8 cellular contexts compared by ENCODE assay signal in genomic region chr7:101085000-101085948, GRCh38. TPM values are rescaled to one million over a fixed set of nuclear protein-coding genes. Genes with fewer than 3 reads are reported as not detected.
A peak's percentile ranks its signal among the peaks of the same experiment; 100 is the strongest.
DNase-seq lines count a peak whose midpoint lies in the region; ATAC-seq lines count a peak whose summit lies in the region.

Gene TRIM56, plus strand, starts transcription at chr7:101085481. Its CDS starts 1,832 bp downstream, at chr7:101087313.

- POLR2A ChIA-PET in activated CD4-positive, alpha-beta T cell treated with anti-CD3 and anti-CD28 coated beads for 36 hours (lab: Charles Lee) = interaction anchor here (1.0 to 1.1 kb wide), 4 partner anchors 20 to 210 kb away, joined by 3 to 9 read pairs (median 4); partner anchors contain the start of genes SRRT and VGF

- H3K4me1 Mint-ChIP-seq in activated CD4-positive, alpha-beta T cell treated with anti-CD3 and anti-CD28 coated beads for 36 hours = peaks cover 26% of the 10 kb centered on the region

- peak; percentile 79 for ATAC-seq in HG03045 (IDR thresholded peaks at IDR 0.05; ENCODE audit: unreplicated experiment)
- peak; percentile 90 for ATAC-seq in activated CD4-positive, alpha-beta T cell treated with anti-CD3 and anti-CD28 coated beads for 36 hours
- ATAC-seq in left colon = peak; percentile 92

- peak within 1 kb of the TSS; percentile 83 for H3K27ac ChIP-seq in cingulate gyrus (ENCODE audit: low read depth, low read length)

- CTCF ChIA-PET in activated CD4-positive, alpha-beta T cell treated with anti-CD3 and anti-CD28 coated beads for 36 hours (lab: Charles Lee) = interaction anchor here (0.6 to 1.5 kb wide), 12 partner anchors 8 to 405 kb away, joined by 3 to 10 read pairs (median 4); partner anchors contain the start of gene ACHE

- H3K36me3 Mint-ChIP-seq in activated CD4-positive, alpha-beta T cell treated with anti-CD3 and anti-CD28 coated beads for 36 hours (ENCODE audit: low read depth) = peaks cover 24% of the 10 kb centered on the region

- peak within 1 kb of the TSS; percentile 94 for H3K4me3 Mint-ChIP-seq in activated CD4-positive, alpha-beta T cell treated with anti-CD3 and anti-CD28 coated beads for 36 hours

- H3K27me3 Mint-ChIP-seq in activated CD4-positive, alpha-beta T cell treated with anti-CD3 and anti-CD28 coated beads for 36 hours = no peaks in the 10 kb centered on the region

- no peaks in the 10 kb centered on the region for H3K9me3 Mint-ChIP-seq in activated CD4-positive, alpha-beta T cell treated with anti-CD3 and anti-CD28 coated beads for 36 hours (ENCODE audit: low read depth)

- DNase-seq in NCI-H82 (lab: John Stamatoyannopoulos, UW) = peak; percentile 22
- DNase-seq in NCI-H82 treated with DMSO at 0.1 percent for 48 hours (lab: John Stamatoyannopoulos, UW; ENCODE audit: unreplicated experiment) = no peak
- DNase-seq in NCI-H2196 treated with DMSO at 0.1 percent for 48 hours (lab: John Stamatoyannopoulos, UW; ENCODE audit: unreplicated experiment) = peak; percentile 88
- DNase-seq in activated CD4-positive, alpha-beta T cell treated with anti-CD3 and anti-CD28 coated beads for 36 hours = peak; percentile 88
- peak; percentile 91 to 94 for DNase-seq in left colon
- DNase-seq in stimulated activated CD4-positive, alpha-beta T cell treated with anti-CD3 and anti-CD28 coated beads, Interleukin-2, amount 100 ng/mL, for 24 hours = peak; percentile 76 to 80

- intact Hi-C loops in activated CD4-positive, alpha-beta T cell treated with anti-CD3 and anti-CD28 coated beads for 36 hours (cut with DNase I, micrococcal nuclease) = loop anchor here (1.0 to 5.0 kb wide), 11 partner anchors 26 to 378 kb away; partner anchors contain the start of genes FIS1 (in 2 of the 2), AP1S1 (in 1 of the 2), PLOD3 (in 1 of the 2) and POP7 (in 1 of the 2)
- intact Hi-C loops in left colon (cut with DNase I, micrococcal nuclease) = no loop called here

- peak within 1 kb of the TSS; percentile 98 for H3K27ac Mint-ChIP-seq in activated CD4-positive, alpha-beta T cell treated with anti-CD3 and anti-CD28 coated beads for 36 hours

RNA-seq across cellular contexts. Expression of gene TRIM56, which starts in this region (rescaled TPM):
- 10 to 100 TPM; 35.3 to 40.8 TPM for total RNA-seq in activated CD4-positive, alpha-beta T cell treated with anti-CD3 and anti-CD28 coated beads for 36 hours
- 10 to 100 TPM; 36.2 to 43.3 TPM for total RNA-seq in left colon

Comparison
In these comparisons a context has a peak if more than half of its experiments do, and no peak if none do; other contexts are left out.
1. intact Hi-C loops: an anchor here in activated CD4-positive, alpha-beta T cell treated with anti-CD3 and anti-CD28 coated beads for 36 hours (1.0 to 5.0 kb wide); none called in left colon.